Comparison of ENCODE assay signal across 17 cellular contexts in the genomic region with DNA sequence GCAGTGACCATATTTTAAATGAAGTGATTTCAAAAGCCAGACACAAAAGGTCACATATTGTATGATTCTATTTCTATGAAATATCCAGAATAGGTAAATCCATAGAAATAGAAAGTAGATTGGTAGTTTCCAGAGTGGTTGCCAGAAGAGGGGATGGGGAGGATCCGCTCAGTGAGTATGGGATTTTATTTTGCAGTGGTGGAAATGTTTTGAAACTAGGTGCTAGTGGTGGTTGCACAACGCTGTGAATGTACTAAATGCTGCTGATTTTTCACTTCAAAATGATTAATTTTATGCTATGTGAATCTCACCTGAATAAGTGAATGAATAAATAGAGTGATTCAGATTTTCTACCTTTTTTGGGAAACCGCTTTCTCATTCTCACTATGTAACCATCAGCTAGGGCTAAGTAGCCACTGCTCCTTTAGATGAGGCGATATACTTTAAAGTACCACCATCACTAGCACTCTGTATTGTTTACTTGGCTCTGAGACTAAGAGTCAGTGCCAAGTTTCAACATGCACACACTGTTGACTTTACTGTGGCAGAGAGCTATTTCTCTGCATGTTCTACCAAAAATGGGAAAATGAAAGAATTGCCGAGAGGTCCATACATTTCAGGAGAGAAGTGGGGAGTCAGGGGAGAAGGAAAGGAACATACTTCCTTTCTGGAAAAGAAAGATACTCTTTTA.
DNase-seq lines count a peak whose midpoint lies in the region; ATAC-seq and TF ChIP-seq lines count a peak whose summit lies in the region.
"Had no signal": no experiment of that assay in that cellular context is flagged by ENCODE, and none has a peak within 500 bp of the region (broad histone marks: within the 10 kb centered on the region; RNA-seq: fewer than 3 reads in every experiment).

No MANE protein-coding gene starts in this region.

- no peaks in the 10 kb centered on the region for H3K27me3 ChIP-seq in PC-9 (ENCODE audit: insufficient read depth, low read depth)
- H3K27me3 ChIP-seq in left lung: no peaks in the 10 kb centered on the region
- no peaks in the 10 kb centered on the region for H3K27me3 ChIP-seq in upper lobe of right lung
- H3K27me3 ChIP-seq: BE2C, Peyer's patch had no signal

- no peaks in the 10 kb centered on the region for H3K9me3 Mint-ChIP-seq in activated naive CD4-positive, alpha-beta T cell treated with anti-CD3 and anti-CD28 coated beads, Interleukin-2, amount 10 ng/mL, durations not matched to agents 7 days and 5 days
- H3K9me3 Mint-ChIP-seq: CD4-positive, alpha-beta T cell had no signal

- no peaks in the 10 kb centered on the region for H3K79me2 ChIP-seq in PC-9 (ENCODE audit: low read depth)

- H3K4me2 ChIP-seq in PC-9: no peak overlapping the region

- H3K27me3 Mint-ChIP-seq in activated naive CD4-positive, alpha-beta T cell treated with anti-CD3 and anti-CD28 coated beads, Interleukin-2, amount 10 ng/mL, durations not matched to agents 7 days and 5 days: no peaks in the 10 kb centered on the region
- H3K27me3 Mint-ChIP-seq: CD4-positive, alpha-beta T cell had no signal

- H3K4me1 Mint-ChIP-seq in activated naive CD4-positive, alpha-beta T cell treated with anti-CD3 and anti-CD28 coated beads, Interleukin-2, amount 10 ng/mL, durations not matched to agents 7 days and 5 days: no peaks in the 10 kb centered on the region

- no peak overlapping the region for H3K27ac Mint-ChIP-seq in activated naive CD4-positive, alpha-beta T cell treated with anti-CD3 and anti-CD28 coated beads, Interleukin-2, amount 10 ng/mL, durations not matched to agents 7 days and 5 days
- H3K27ac Mint-ChIP-seq: CD4-positive, alpha-beta T cell had no signal

- POLR2A ChIA-PET in PC-9 (lab: Charles Lee; ENCODE audit: unreplicated experiment): no interaction called here

- no peak overlapping the region for H3K27ac ChIP-seq in PC-9
- H3K27ac ChIP-seq in left lung: no peak overlapping the region
- H3K27ac ChIP-seq in upper lobe of right lung: no peak overlapping the region
- H3K27ac ChIP-seq: 22Rv1, Peyer's patch, SK-N-MC had no signal

- no TSS peak for BruUV-seq in PC-9 (replicated peaks; lab: Mats Ljungman, UMichigan)

- no peaks in the 10 kb centered on the region for H3F3A ChIP-seq in PC-9 (ENCODE audit: insufficient read depth, low read depth)

- no peaks in the 10 kb centered on the region for H3K36me3 Mint-ChIP-seq in activated naive CD4-positive, alpha-beta T cell treated with anti-CD3 and anti-CD28 coated beads, Interleukin-2, amount 10 ng/mL, durations not matched to agents 7 days and 5 days

- H3K36me3 ChIP-seq in PC-9 (ENCODE audit: low read depth) (no peaks in the 10 kb centered on the region), left lung (no peaks in the 10 kb centered on the region), upper lobe of right lung (no peaks in the 10 kb centered on the region)
- H3K36me3 ChIP-seq: BE2C, HAP-1, Peyer's patch had no signal

- DNase-seq in NCI-H1092 (lab: John Stamatoyannopoulos, UW) (peak; percentile 0), NCI-H1092 treated with DMSO at 0.1 percent for 48 hours (lab: John Stamatoyannopoulos, UW) (no peak), PC-9 (no peak), left lung (no peak), upper lobe of right lung (no peak), DMS53 (lab: John Stamatoyannopoulos, UW) (no peak)
- DNase-seq in activated naive CD4-positive, alpha-beta T cell treated with anti-CD3 and anti-CD28 coated beads, Interleukin-2, amount 10 ng/mL, durations not matched to agents 7 days and 5 days: no peak
- DNase-seq: BE2C; Calu3; CD4-positive, alpha-beta T cell; NCI-H1436 treated with DMSO at 0.1 percent for 48 hours; Peyer's patch had no signal

- CTCF ChIA-PET in PC-9 (lab: Charles Lee): no interaction called here
- CTCF ChIA-PET in activated naive CD4-positive, alpha-beta T cell treated with anti-CD3 and anti-CD28 coated beads, Interleukin-2, amount 10 ng/mL, durations not matched to agents 7 days and 5 days (lab: Charles Lee): interaction anchor here (0.6 kb wide), 1 partner anchor 936 kb away, joined by 3 read pairs; no protein-coding TSS in a partner anchor

- H3K9me3 ChIP-seq in PC-9 (ENCODE audit: insufficient read depth, low read depth): no peaks in the 10 kb centered on the region
- H3K9me3 ChIP-seq in left lung: no peaks in the 10 kb centered on the region
- H3K9me3 ChIP-seq in upper lobe of right lung: no peaks in the 10 kb centered on the region
- H3K9me3 ChIP-seq: BE2C, HAP-1, Peyer's patch had no signal

- H3K4me1 ChIP-seq in PC-9 (replicated peaks; ENCODE audit: insufficient read depth) (no peaks in the 10 kb centered on the region), left lung (no peaks in the 10 kb centered on the region), upper lobe of right lung (no peaks in the 10 kb centered on the region)
- H3K4me1 ChIP-seq: BE2C, Peyer's patch had no signal

- H3K4me3 ChIP-seq in PC-9: no peak overlapping the region
- no peak overlapping the region for H3K4me3 ChIP-seq in left lung
- no peak overlapping the region for H3K4me3 ChIP-seq in upper lobe of right lung
- H3K4me3 ChIP-seq: HAP-1, Peyer's patch, SK-N-MC had no signal

- H4K20me1 ChIP-seq in PC-9 (ENCODE audit: insufficient read depth): no peaks in the 10 kb centered on the region

- TF ChIP-seq CTCF in PC-9 (conservative IDR thresholded peaks at IDR 0.05): no peak
- TF ChIP-seq CTCF in left lung (IDR thresholded peaks at IDR 0.05): no peak
- no peak for TF ChIP-seq CTCF in upper lobe of right lung (IDR thresholded peaks at IDR 0.05)

- H3K4me3 Mint-ChIP-seq in activated naive CD4-positive, alpha-beta T cell treated with anti-CD3 and anti-CD28 coated beads, Interleukin-2, amount 10 ng/mL, durations not matched to agents 7 days and 5 days: no peak overlapping the region
- H3K4me3 Mint-ChIP-seq: CD4-positive, alpha-beta T cell had no signal

- no peaks in the 10 kb centered on the region for H3K9me2 ChIP-seq in PC-9 (ENCODE audit: insufficient read depth)

- intact Hi-C loops in PC-9 (cut with micrococcal nuclease; ENCODE audit: unreplicated experiment) (no loop called here), left lung (cut with DNase I) (no loop called here), upper lobe of right lung (cut with DNase I) (no loop called here)

- H2AFZ ChIP-seq in PC-9: peak overlapping the region; percentile 39; the same call in 1 of the 2 replicates

- ATAC-seq in left lung: peak; percentile 95
- ATAC-seq in upper lobe of right lung: peak; percentile 94
- ATAC-seq in GM19351 (IDR thresholded peaks at IDR 0.05; ENCODE audit: unreplicated experiment): no peak
- ATAC-seq: Right ventricle myocardium inferior had no signal
